In genomic region chr14:93949511-93950075, GRCh38 we compare ENCODE assay signal across 22 cellular contexts. TPM values are rescaled to one million over a fixed set of nuclear protein-coding genes. Genes with fewer than 3 reads are reported as not detected.
DNase-seq lines count a peak whose midpoint lies in the region; ATAC-seq, FAIRE-seq and TF ChIP-seq lines count a peak whose summit lies in the region.
"Had no signal": no experiment of that assay in that cellular context is flagged by ENCODE, and none has a peak within 500 bp of the region (broad histone marks: within the 10 kb centered on the region; RNA-seq: fewer than 3 reads in every experiment).

No MANE protein-coding gene starts in this region.

- in situ Hi-C loops in Panc1 (cut with HindIII; ENCODE audit: low pct_unique_long_range_greater_than_20kb, low sequenced_read_pairs): no loop called here

- peaks cover 36% of the 10 kb centered on the region for H3K36me3 Mint-ChIP-seq in activated CD4-positive, alpha-beta T cell treated with anti-CD3 and anti-CD28 coated beads, Interleukin-2, amount 10 ng/mL, durations not matched to agents 7 days and 5 days (ENCODE audit: low read depth)
- peaks cover 0 to 75% (median 4%) of the 10 kb centered on the region in 3 donors for H3K36me3 Mint-ChIP-seq in CD8-positive, alpha-beta memory T cell

- H3K27me3 ChIP-seq in Panc1 (ENCODE audit: control insufficient read depth, insufficient read depth, low read length): no peaks in the 10 kb centered on the region
- no peaks in the 10 kb centered on the region for H3K27me3 ChIP-seq in sigmoid colon
- no peaks in the 10 kb centered on the region for H3K27me3 ChIP-seq in CD8-positive, alpha-beta memory T cell (ENCODE audit: insufficient read depth, low read length, poor library complexity, severe bottlenecking)
- no peaks in the 10 kb centered on the region for H3K27me3 ChIP-seq in small intestine (ENCODE audit: control insufficient read depth in 2 of 2, insufficient read depth in 2 of 2, low read length in 2 of 2)
- H3K27me3 ChIP-seq: BE2C, SJSA1 had no signal

- no peak overlapping the region for H3K4me3 Mint-ChIP-seq in activated CD4-positive, alpha-beta T cell treated with anti-CD3 and anti-CD28 coated beads, Interleukin-2, amount 10 ng/mL, durations not matched to agents 7 days and 5 days
- no peak overlapping the region for H3K4me3 Mint-ChIP-seq in CD8-positive, alpha-beta memory T cell
- H3K4me3 Mint-ChIP-seq: GM23338 had no signal

- peaks cover 36% of the 10 kb centered on the region for H3K4me1 Mint-ChIP-seq in activated CD4-positive, alpha-beta T cell treated with anti-CD3 and anti-CD28 coated beads, Interleukin-2, amount 10 ng/mL, durations not matched to agents 7 days and 5 days
- peaks cover 16 to 36% (median 21%) of the 10 kb centered on the region in 3 donors for H3K4me1 Mint-ChIP-seq in CD8-positive, alpha-beta memory T cell

- H3K4me1 ChIP-seq in Panc1 (ENCODE audit: control insufficient read depth, insufficient read depth, low read length) (peaks cover 16% of the 10 kb centered on the region), sigmoid colon (peaks cover 0 to 38% (median 31%) of the 10 kb centered on the region in 4 donors), small intestine (ENCODE audit: control insufficient read depth in 2 of 2, insufficient read depth in 1 of 2, low read depth in 1 of 2, low read length in 1 of 2) (no peaks in the 10 kb centered on the region)
- peaks cover 16% of the 10 kb centered on the region for H3K4me1 ChIP-seq in CD8-positive, alpha-beta memory T cell (ENCODE audit: insufficient read depth, low read length)
- H3K4me1 ChIP-seq: BE2C, HAP-1 had no signal

- no peak for FAIRE-seq in small intestine (lab: Jason Lieb, UNC)
- FAIRE-seq: A549, RCC 7860 had no signal

- intact Hi-C loops in Panc1 (cut with micrococcal nuclease; ENCODE audit: unreplicated experiment): no loop called here
- intact Hi-C loops in sigmoid colon (cut with DNase I): no loop called here

- CTCF ChIA-PET in Panc1 (lab: Charles Lee): no interaction called here
- CTCF ChIA-PET in activated CD4-positive, alpha-beta T cell treated with anti-CD3 and anti-CD28 coated beads, Interleukin-2, amount 10 ng/mL, durations not matched to agents 7 days and 5 days (lab: Charles Lee): interaction anchor here (1.5 to 5.7 kb wide), 3 partner anchors 9 to 21 kb away, joined by 3 to 54 read pairs (median 8); no protein-coding TSS in a partner anchor
- CTCF ChIA-PET in CD8-positive, alpha-beta memory T cell (lab: Charles Lee): interaction anchor here (2.0 to 21.3 kb wide), 2 partner anchors 10 to 22 kb away, joined by 19 to 945 read pairs; partner anchors contain the start of gene ASB2

- H3K27ac ChIP-seq in Panc1 (ENCODE audit: low read length): no peak overlapping the region
- H3K27ac ChIP-seq in sigmoid colon: peak overlapping the region in 3 of 4 donors; percentile 68 to 92 (median 80)
- no peak overlapping the region for H3K27ac ChIP-seq in CD8-positive, alpha-beta memory T cell (ENCODE audit: low read depth, low read length)
- no peak overlapping the region for H3K27ac ChIP-seq in small intestine (ENCODE audit: low read depth in 1 of 2, low read length in 1 of 2)
- H3K27ac ChIP-seq: A549, SJSA1 had no signal

- ATAC-seq in Panc1: peak; percentile 33; the same call in 1 of the 2 replicates
- ATAC-seq: A549, GM23338 had no signal

- no peak overlapping the region for H3K27ac Mint-ChIP-seq in activated CD4-positive, alpha-beta T cell treated with anti-CD3 and anti-CD28 coated beads, Interleukin-2, amount 10 ng/mL, durations not matched to agents 7 days and 5 days
- H3K27ac Mint-ChIP-seq in CD8-positive, alpha-beta memory T cell: peak overlapping the region in 2 of 8 donors; percentile 50 to 57
- H3K27ac Mint-ChIP-seq: GM23338 had no signal

- TF ChIP-seq CTCF in Panc1 (IDR thresholded peaks at IDR 0.05): no peak
- TF ChIP-seq CTCF in choroid plexus epithelial cell (conservative IDR thresholded peaks at IDR 0.05; ENCODE audit: low read depth, low read length): no peak
- TF ChIP-seq CTCF in sigmoid colon (IDR thresholded peaks at IDR 0.05): no peak

- POLR2A ChIA-PET in Panc1 (lab: Charles Lee): no interaction called here
- POLR2A ChIA-PET in activated CD4-positive, alpha-beta T cell treated with anti-CD3 and anti-CD28 coated beads, Interleukin-2, amount 10 ng/mL, durations not matched to agents 7 days and 5 days (lab: Charles Lee): no interaction called here
- POLR2A ChIA-PET in CD8-positive, alpha-beta memory T cell (lab: Charles Lee): no interaction called here

- no peaks in the 10 kb centered on the region for H3K9me3 Mint-ChIP-seq in activated CD4-positive, alpha-beta T cell treated with anti-CD3 and anti-CD28 coated beads, Interleukin-2, amount 10 ng/mL, durations not matched to agents 7 days and 5 days
- no peaks in the 10 kb centered on the region for H3K9me3 Mint-ChIP-seq in CD8-positive, alpha-beta memory T cell
- H3K9me3 Mint-ChIP-seq: GM23338 had no signal

- H3K36me3 ChIP-seq in Panc1 (ENCODE audit: control insufficient read depth, insufficient read depth, low read length): no peaks in the 10 kb centered on the region
- peaks cover 31 to 86% (median 55%) of the 10 kb centered on the region in 4 donors for H3K36me3 ChIP-seq in sigmoid colon
- no peaks in the 10 kb centered on the region for H3K36me3 ChIP-seq in CD8-positive, alpha-beta memory T cell (ENCODE audit: insufficient read depth, low read length)
- H3K36me3 ChIP-seq in small intestine (ENCODE audit: control insufficient read depth in 2 of 2, insufficient read depth in 2 of 2, low read length in 2 of 2): no peaks in the 10 kb centered on the region
- H3K36me3 ChIP-seq: BE2C, HAP-1 had no signal

- no peak for TF ChIP-seq POLR2A in sigmoid colon (IDR thresholded peaks at IDR 0.05)

- no peaks in the 10 kb centered on the region for H3K27me3 Mint-ChIP-seq in activated CD4-positive, alpha-beta T cell treated with anti-CD3 and anti-CD28 coated beads, Interleukin-2, amount 10 ng/mL, durations not matched to agents 7 days and 5 days
- H3K27me3 Mint-ChIP-seq in CD8-positive, alpha-beta memory T cell: no peaks in the 10 kb centered on the region

- peak; percentile 73 for DNase-seq in Daoy (ENCODE audit: low read depth)
- no peak for DNase-seq in Panc1 (ENCODE audit: low read depth, low spot score)
- peak; percentile 16 for DNase-seq in choroid plexus epithelial cell (ENCODE audit: low read depth)
- DNase-seq in sigmoid colon: no peak
- DNase-seq in activated CD4-positive, alpha-beta T cell treated with anti-CD3 and anti-CD28 coated beads, Interleukin-2, amount 10 ng/mL, durations not matched to agents 7 days and 5 days: no peak
- no peak for DNase-seq in CD8-positive, alpha-beta memory T cell
- DNase-seq in small intestine: no peak
- no peak for DNase-seq in SW480 (ENCODE audit: low spot score)
- DNase-seq: BE2C, Karpas-422, MV-4-11, NCI-H1105 treated with DMSO at 0.1 percent for 48 hours, NCI-H2029 treated with DMSO at 0.1 percent for 48 hours, NCI-H226, NCI-H510A treated with DMSO at 0.1 percent for 48 hours, NCI-H748 treated with DMSO at 0.1 percent for 48 hours had no signal

- BruUV-seq in Panc1 (replicated peaks; lab: Mats Ljungman, UMichigan): no TSS peak

- no peak for TF ChIP-seq EP300 in sigmoid colon (IDR thresholded peaks at IDR 0.05)

- H3K9me3 ChIP-seq in Panc1 (ENCODE audit: control insufficient read depth, insufficient read depth, low read depth, low read length) (no peaks in the 10 kb centered on the region), sigmoid colon (no peaks in the 10 kb centered on the region), small intestine (ENCODE audit: control insufficient read depth, low read depth) (no peaks in the 10 kb centered on the region)
- H3K9me3 ChIP-seq in CD8-positive, alpha-beta memory T cell (ENCODE audit: low read length): no peaks in the 10 kb centered on the region
- H3K9me3 ChIP-seq: A549, BE2C, HAP-1, SJSA1 had no signal

- H3K4me3 ChIP-seq in Panc1 (ENCODE audit: low read depth in 2 of 2, low read length in 2 of 2): no peak overlapping the region
- H3K4me3 ChIP-seq in choroid plexus epithelial cell (ENCODE audit: low read depth, low read length): no peak overlapping the region
- H3K4me3 ChIP-seq in sigmoid colon: no peak overlapping the region
- H3K4me3 ChIP-seq in CD8-positive, alpha-beta memory T cell (ENCODE audit: low read length): no peak overlapping the region
- H3K4me3 ChIP-seq in small intestine (ENCODE audit: low read depth in 1 of 2, low read length in 2 of 2): no peak overlapping the region
- H3K4me3 ChIP-seq: A549, GM23338, HAP-1, SJSA1 had no signal

- 82 to 93% methylated on average over 13 of the region's 13 CpGs for WGBS in sigmoid colon, 2 donors
- 90 to 94% (median 94%) methylated on average over 13 of the region's 13 CpGs for WGBS in small intestine, 3 donors

RNA-seq across cellular contexts. Expression of gene FAM181A, which starts 22.4 kb away (rescaled TPM):
- total RNA-seq in Daoy (2014; rRNA removed; shearing (Covaris generic)): not detected in 2 replicates
- total RNA-seq in Panc1 (2021; ENCODE audit: unreplicated experiment): not detected
- not detected for polyA plus RNA-seq in Panc1 (2012; ENCODE audit: insufficient read length)
- not detected for total RNA-seq in sigmoid colon
- not detected for polyA plus RNA-seq in sigmoid colon
- not detected for total RNA-seq in activated CD4-positive, alpha-beta T cell treated with anti-CD3 and anti-CD28 coated beads, Interleukin-2, amount 10 ng/mL, durations not matched to agents 7 days and 5 days
- total RNA-seq in CD8-positive, alpha-beta memory T cell: not detected
- not detected for polyA plus RNA-seq in CD8-positive, alpha-beta memory T cell
- not detected for polyA plus RNA-seq in small intestine
- total RNA-seq: GM23338, M059J, SJSA1 had no signal
- polyA plus RNA-seq: A549, GM23338 had no signal

RNA-seq across cellular contexts. Expression of gene ASB2, which starts 26.8 kb away (rescaled TPM):
- 1.8 and 3.0 TPM in 2 replicates for total RNA-seq in Daoy (2014; rRNA removed; shearing (Covaris generic))
- total RNA-seq in Panc1 (2021; ENCODE audit: unreplicated experiment) (0.28 TPM), sigmoid colon (100 to 1,000 TPM; 117 to 178 (median 139) TPM)
- 0.45 TPM for polyA plus RNA-seq in Panc1 (2012; ENCODE audit: insufficient read length)
- polyA plus RNA-seq in sigmoid colon (1 to 10 TPM; 1.2 to 10.0 (median 4.2) TPM), small intestine (1 to 10 TPM; 1.3 to 5.6 (median 4.6) TPM)
- 10 to 100 TPM; 20.7 to 21.1 TPM for total RNA-seq in activated CD4-positive, alpha-beta T cell treated with anti-CD3 and anti-CD28 coated beads, Interleukin-2, amount 10 ng/mL, durations not matched to agents 7 days and 5 days
- total RNA-seq in CD8-positive, alpha-beta memory T cell: 10 to 100 TPM; 93.5 to 98.0 TPM
- 4.8 TPM for polyA plus RNA-seq in CD8-positive, alpha-beta memory T cell
- total RNA-seq: M059J had no signal

RNA-seq across cellular contexts. Expression of gene CCDC197, which starts 47.5 kb away (rescaled TPM):
- total RNA-seq in Daoy (2014; rRNA removed; shearing (Covaris generic)): not detected in 2 replicates
- total RNA-seq in Panc1 (2021; ENCODE audit: unreplicated experiment): not detected
- polyA plus RNA-seq in Panc1 (2012; ENCODE audit: insufficient read length): not detected
- not detected for total RNA-seq in sigmoid colon
- not detected for polyA plus RNA-seq in sigmoid colon
- total RNA-seq in activated CD4-positive, alpha-beta T cell treated with anti-CD3 and anti-CD28 coated beads, Interleukin-2, amount 10 ng/mL, durations not matched to agents 7 days and 5 days: not detected
- total RNA-seq in CD8-positive, alpha-beta memory T cell: not detected
- polyA plus RNA-seq in CD8-positive, alpha-beta memory T cell: not detected
- not detected for polyA plus RNA-seq in small intestine
- total RNA-seq: GM23338, M059J, SJSA1 had no signal
- polyA plus RNA-seq: A549, GM23338 had no signal

Comparison
In these comparisons a context has a peak if more than half of its experiments do, and no peak if none do; other contexts are left out.
1. DNase-seq: peak in Daoy (single experiment) and choroid plexus epithelial cell (single experiment); none in Panc1 (single experiment), sigmoid colon (single experiment), activated CD4-positive, alpha-beta T cell treated with anti-CD3 and anti-CD28 coated beads, Interleukin-2, amount 10 ng/mL, durations not matched to agents 7 days and 5 days (single experiment), CD8-positive, alpha-beta memory T cell (0 of 5), small intestine (single experiment) and SW480 (single experiment).
2. H3K27ac ChIP-seq: peak in sigmoid colon (3 of 4); none in Panc1 (single experiment), CD8-positive, alpha-beta memory T cell (single experiment) and small intestine (0 of 2).
3. RNA of gene ASB2, which starts 26.8 kb away (total RNA-seq): 117 to 178 TPM in sigmoid colon and 93.5 to 98.0 TPM in CD8-positive, alpha-beta memory T cell; 20.7 to 21.1 TPM in activated CD4-positive, alpha-beta T cell treated with anti-CD3 and anti-CD28 coated beads, Interleukin-2, amount 10 ng/mL, durations not matched to agents 7 days and 5 days, 1.8 to 3.0 TPM in Daoy and 0.28 TPM in Panc1 (single experiment); every median in the first group is over 4 times any median in the second.